In the genomic region with DNA sequence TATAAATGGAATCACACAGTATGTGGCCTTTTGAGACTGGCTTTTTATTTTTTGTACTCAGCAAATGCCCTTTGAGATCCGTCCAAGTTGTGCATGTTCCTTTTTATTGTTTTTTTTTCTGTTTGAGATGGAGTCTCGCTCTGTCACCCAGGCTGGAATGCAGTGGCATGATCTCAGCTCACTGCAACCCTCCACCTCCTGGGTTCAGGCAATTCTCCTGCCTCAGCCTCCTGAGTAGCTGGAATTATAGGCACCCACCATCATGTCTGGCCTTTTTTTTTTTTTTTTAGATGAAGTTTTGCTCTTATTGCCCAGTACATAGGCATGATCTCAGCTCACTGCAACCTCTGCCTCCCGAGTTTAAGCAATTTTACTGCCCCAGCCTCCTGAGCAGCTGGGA, we compare ENCODE assay signal across 9 cellular contexts. TPM values are rescaled to one million over a fixed set of nuclear protein-coding genes. Genes with fewer than 3 reads are reported as not detected.
"Had no signal": no experiment of that assay in that cellular context is flagged by ENCODE, and none has a peak within 500 bp of the region (broad histone marks: within the 10 kb centered on the region; RNA-seq: fewer than 3 reads in every experiment).

No MANE protein-coding gene starts in this region.

RNA-seq across cellular contexts. Expression of gene GOLGA6B, which starts 28.3 kb away (rescaled TPM):
- total RNA-seq: K562, LHCN-M2, NCI-H460, Peyer's patch, Right ventricle myocardium inferior, RPMI7951, SJCRH30 had no signal
- polyA plus RNA-seq: IgD-negative memory B cell, K562 had no signal

RNA-seq across cellular contexts. Expression of gene HIGD2B, which starts 59.8 kb away (rescaled TPM):
- total RNA-seq: LHCN-M2, NCI-H460, PC-9, Peyer's patch, Right ventricle myocardium inferior, RPMI7951, SJCRH30 had no signal
- polyA plus RNA-seq: IgD-negative memory B cell had no signal
